In the genomic region with DNA sequence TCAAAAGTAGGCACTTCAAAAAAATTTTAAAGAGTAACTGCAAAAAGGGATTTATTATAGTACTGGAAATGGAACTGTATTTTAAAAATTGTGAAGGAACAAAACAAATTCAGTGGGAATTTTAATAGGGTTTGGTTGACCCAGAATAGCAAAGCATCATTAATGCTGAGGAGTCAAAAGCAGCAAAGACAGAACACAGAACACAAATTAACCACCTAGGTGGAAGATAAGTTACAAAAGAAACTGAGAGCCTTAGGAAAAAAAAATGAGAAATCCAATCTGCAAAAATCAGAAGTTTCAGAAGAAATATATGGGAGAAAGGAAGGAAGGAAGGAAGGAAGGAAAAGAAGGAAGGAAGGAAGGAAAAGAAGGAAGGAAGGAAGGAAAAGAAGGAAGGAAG, we compare ENCODE assay signal across 25 cellular contexts.
"Had no signal": no experiment of that assay in that cellular context is flagged by ENCODE, and none has a peak within 500 bp of the region (broad histone marks: within the 10 kb centered on the region; RNA-seq: fewer than 3 reads in every experiment).

No MANE protein-coding gene starts in this region.

- H3K4me3 Mint-ChIP-seq: dendritic cell treated with granulocyte-macrophage colony-stimulating factor and Interleukin-4, amounts not matched to agents 40 ng/mL and 50 ng/mL, for 4 days; endodermal cell had no signal

- DNase-seq: colonic mucosa; cortex of kidney; dermis blood vessel endothelial cell; dorsolateral prefrontal cortex; effector CD4-positive, alpha-beta T cell; effector CD8-positive, alpha-beta T cell; effector memory CD4-positive, alpha-beta T cell; endodermal cell; erythroblast; esophagus squamous epithelium; foreskin fibroblast; foreskin keratinocyte; foreskin melanocyte; gastrocnemius medialis; glutamatergic neuron; head of caudate nucleus; heart left ventricle; heart right ventricle had no signal

- H3K4me1 Mint-ChIP-seq: endodermal cell had no signal

- H3K36me3 ChIP-seq: colonic mucosa, esophagus muscularis mucosa, esophagus squamous epithelium, gastrocnemius medialis, gastroesophageal sphincter, heart left ventricle, heart right ventricle had no signal

- H3K4me1 ChIP-seq: colonic mucosa, esophagus muscularis mucosa, esophagus squamous epithelium, foreskin keratinocyte, gastrocnemius medialis, gastroesophageal sphincter, heart left ventricle, heart right ventricle had no signal

- H3K4me3 ChIP-seq: colonic mucosa, coronary artery, dorsolateral prefrontal cortex, esophagus muscularis mucosa, esophagus squamous epithelium, gastrocnemius medialis, gastroesophageal sphincter, heart left ventricle, heart right ventricle, hepatocyte had no signal

- H3K27ac Mint-ChIP-seq: dendritic cell treated with granulocyte-macrophage colony-stimulating factor and Interleukin-4, amounts not matched to agents 40 ng/mL and 50 ng/mL, for 4 days; endodermal cell had no signal

- H3K27me3 ChIP-seq: colonic mucosa, esophagus muscularis mucosa, esophagus squamous epithelium, foreskin keratinocyte, gastrocnemius medialis, hepatocyte had no signal

- H3K27ac ChIP-seq: colonic mucosa, coronary artery, dorsolateral prefrontal cortex, epithelial cell of prostate, esophagus muscularis mucosa, esophagus squamous epithelium, foreskin keratinocyte, gastrocnemius medialis, gastroesophageal sphincter, heart left ventricle, heart right ventricle, hepatocyte had no signal

- H3K27me3 Mint-ChIP-seq: dendritic cell treated with granulocyte-macrophage colony-stimulating factor and Interleukin-4, amounts not matched to agents 40 ng/mL and 50 ng/mL, for 4 days had no signal

- ATAC-seq: esophagus mucosa, foreskin keratinocyte, gastrocnemius medialis, gastroesophageal sphincter, heart left ventricle, heart right ventricle had no signal

- H3K9me3 ChIP-seq: colonic mucosa, esophagus muscularis mucosa, esophagus squamous epithelium, gastrocnemius medialis, gastroesophageal sphincter, heart left ventricle had no signal
